In the genomic region with DNA sequence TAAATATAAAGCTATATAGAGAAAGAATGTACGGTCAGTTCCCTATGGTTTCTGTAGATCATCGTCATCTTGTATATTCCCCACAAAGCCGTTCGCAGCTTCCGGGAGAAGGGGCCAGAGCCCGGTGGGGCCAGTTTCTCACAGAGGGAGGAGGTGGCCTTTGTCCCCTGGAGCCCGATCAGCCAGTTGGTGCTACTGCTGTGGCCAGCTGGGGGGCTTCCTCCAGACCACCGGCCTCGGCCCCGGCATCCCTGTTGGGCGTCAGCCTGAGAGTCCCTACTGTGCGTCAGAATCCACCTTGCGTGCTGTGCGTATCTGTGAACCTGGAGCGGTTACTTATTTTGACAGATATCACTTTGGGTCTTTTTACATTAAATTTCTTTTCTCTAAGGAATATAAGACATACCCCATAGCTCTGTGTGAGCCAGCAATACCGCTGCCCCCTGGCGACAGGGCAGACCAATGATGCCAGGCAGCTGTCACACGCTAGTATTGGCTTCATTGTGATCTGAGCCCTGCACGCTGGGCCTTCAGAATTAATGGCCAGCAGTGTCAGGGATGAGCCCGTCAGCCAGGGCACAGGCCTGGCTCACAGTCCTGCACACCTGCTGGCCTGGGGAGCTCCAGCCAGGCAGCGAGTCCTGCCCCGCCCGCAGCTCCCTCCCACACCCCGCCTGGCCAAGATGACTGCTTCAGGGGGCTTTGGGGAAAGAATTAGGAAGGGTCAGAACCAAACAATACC, we compare ENCODE assay signal across 15 cellular contexts.
DNase-seq lines count a peak whose midpoint lies in the region; ATAC-seq and TF ChIP-seq lines count a peak whose summit lies in the region.
"Had no signal": no experiment of that assay in that cellular context is flagged by ENCODE, and none has a peak within 500 bp of the region (broad histone marks: within the 10 kb centered on the region; RNA-seq: fewer than 3 reads in every experiment).

No MANE protein-coding gene starts in this region.

- H3K4me1 ChIP-seq in mucosa of descending colon (ENCODE audit: low read depth) (peaks cover 20% of the 10 kb centered on the region), upper lobe of left lung (peaks cover 0 to 10% (median 5%) of the 10 kb centered on the region in 4 donors)

- H3K9me3 ChIP-seq in mucosa of descending colon (no peaks in the 10 kb centered on the region), upper lobe of left lung (no peaks in the 10 kb centered on the region)
- H3K9me3 ChIP-seq: neutrophil had no signal

- no peaks in the 10 kb centered on the region for H3K36me3 ChIP-seq in mucosa of descending colon (ENCODE audit: low read depth)
- H3K36me3 ChIP-seq in upper lobe of left lung, result peaks cover 9 to 50% (median 31%) of the 10 kb centered on the region in 4 donors

- intact Hi-C loops in activated CD8-positive, alpha-beta T cell treated with anti-CD3 and anti-CD28 coated beads for 36 hours (cut with micrococcal nuclease), result no loop called here
- intact Hi-C loops in mucosa of descending colon (cut with DNase I, micrococcal nuclease), result no loop called here

- TF ChIP-seq POLR2A in upper lobe of left lung (IDR thresholded peaks at IDR 0.05), result no peak

- TF ChIP-seq CTCF in activated CD8-positive, alpha-beta T cell treated with anti-CD3 and anti-CD28 coated beads for 36 hours (IDR thresholded peaks at IDR 0.05), result no peak
- TF ChIP-seq CTCF in mucosa of descending colon (IDR thresholded peaks at IDR 0.05) (no peak), upper lobe of left lung (IDR thresholded peaks at IDR 0.05) (no peak)

- peaks cover 34% of the 10 kb centered on the region for H3K36me3 Mint-ChIP-seq in activated CD8-positive, alpha-beta T cell treated with anti-CD3 and anti-CD28 coated beads for 36 hours (ENCODE audit: low read depth)

- no peaks in the 10 kb centered on the region for H3K9me3 Mint-ChIP-seq in activated CD8-positive, alpha-beta T cell treated with anti-CD3 and anti-CD28 coated beads for 36 hours
- H3K9me3 Mint-ChIP-seq: HFFc6 had no signal

- H3K27ac ChIP-seq in upper lobe of left lung, result no peak overlapping the region
- H3K27ac ChIP-seq: neutrophil, SK-N-MC had no signal

- POLR2A ChIA-PET in activated CD8-positive, alpha-beta T cell treated with anti-CD3 and anti-CD28 coated beads for 36 hours (lab: Charles Lee), result interaction anchor here (1.0 kb wide), 1 partner anchor 9 kb away, joined by 3 read pairs; no protein-coding TSS in a partner anchor

- ATAC-seq in activated CD8-positive, alpha-beta T cell treated with anti-CD3 and anti-CD28 coated beads for 36 hours, result no peak
- ATAC-seq in mucosa of descending colon (peak; percentile 5), upper lobe of left lung (ENCODE audit: low FRiP score in 2 of 2) (no peak), GM18867 (IDR thresholded peaks at IDR 0.05; ENCODE audit: unreplicated experiment) (no peak), GM18858 (IDR thresholded peaks at IDR 0.05; ENCODE audit: unreplicated experiment) (no peak)
- ATAC-seq: left lobe of liver had no signal

- H3K27me3 Mint-ChIP-seq in activated CD8-positive, alpha-beta T cell treated with anti-CD3 and anti-CD28 coated beads for 36 hours, result no peaks in the 10 kb centered on the region

- no peaks in the 10 kb centered on the region for H3K27me3 ChIP-seq in upper lobe of left lung
- H3K27me3 ChIP-seq: neutrophil had no signal

- H3K4me1 Mint-ChIP-seq in activated CD8-positive, alpha-beta T cell treated with anti-CD3 and anti-CD28 coated beads for 36 hours (ENCODE audit: low read depth), result peaks cover 46% of the 10 kb centered on the region

- WGBS in upper lobe of left lung, 2 donors, result 96% methylated on average over 21 to 24 of the region's 24 CpGs

- DNase-seq in activated effector memory CD4-positive, alpha-beta T cell treated with anti-CD3 and anti-CD28 coated beads, Interleukin-2, amount 50 U/mL, for 16 hours, result peak; percentile 63
- no peak for DNase-seq in activated effector memory CD4-positive, alpha-beta T cell treated with Interleukin-2 at 50 U/mL for 16 hours
- DNase-seq in activated CD8-positive, alpha-beta T cell treated with anti-CD3 and anti-CD28 coated beads for 36 hours, result peak; percentile 33
- DNase-seq in mucosa of descending colon (peak in 1 of 3 donors; percentile 55), upper lobe of left lung (peak; percentile 19 to 61), GOT3 (lab: John Stamatoyannopoulos, UW) (no peak)
- DNase-seq: DMS153, HFFc6, hippocampal formation, small intestine had no signal

- no peak for TF ChIP-seq EP300 in upper lobe of left lung (IDR thresholded peaks at IDR 0.05)

- peak overlapping the region; percentile 67 for H3K27ac Mint-ChIP-seq in activated CD8-positive, alpha-beta T cell treated with anti-CD3 and anti-CD28 coated beads for 36 hours
- H3K27ac Mint-ChIP-seq: HFFc6 had no signal

- H3K4me3 ChIP-seq in mucosa of descending colon, result no peak overlapping the region
- H3K4me3 ChIP-seq in upper lobe of left lung, result no peak overlapping the region
- H3K4me3 ChIP-seq: SK-N-MC had no signal

- CTCF ChIA-PET in activated CD8-positive, alpha-beta T cell treated with anti-CD3 and anti-CD28 coated beads for 36 hours (lab: Charles Lee), result interaction anchor here (0.6 to 1.1 kb wide), 2 partner anchors 10 to 61 kb away, joined by 3 to 5 read pairs; no protein-coding TSS in a partner anchor

- no peak overlapping the region for H3K4me3 Mint-ChIP-seq in activated CD8-positive, alpha-beta T cell treated with anti-CD3 and anti-CD28 coated beads for 36 hours
- H3K4me3 Mint-ChIP-seq: HFFc6 had no signal

Comparison
In these comparisons a context has a peak if more than half of its experiments do, and no peak if none do; other contexts are left out.
1. DNase-seq: peak in activated effector memory CD4-positive, alpha-beta T cell treated with anti-CD3 and anti-CD28 coated beads, Interleukin-2, amount 50 U/mL, for 16 hours (single experiment), activated CD8-positive, alpha-beta T cell treated with anti-CD3 and anti-CD28 coated beads for 36 hours (single experiment) and upper lobe of left lung (2 of 2); none in activated effector memory CD4-positive, alpha-beta T cell treated with Interleukin-2 at 50 U/mL for 16 hours (single experiment) and GOT3 (single experiment).